1 cellular context compared by ENCODE assay signal in genomic region chr15:47504624-47505256, GRCh38.
TF ChIP-seq lines count a peak whose summit lies in the region.

No MANE protein-coding gene starts in this region.

TF ChIP-seq in IMR-90, 13 proteins besides CTCF, POLR2A, EP300 and RAD21 (continued from another document):
- TF ChIP-seq ELK1 (IDR thresholded peaks at IDR 0.05; ENCODE audit: borderline replicate concordance, low read depth, low read length) (no peak), USF2 (IDR thresholded peaks at IDR 0.05; ENCODE audit: low read depth, low read length) (no peak), SMC3 (IDR thresholded peaks at IDR 0.05; ENCODE audit: low read depth, low read length) (no peak), FOS (IDR thresholded peaks at IDR 0.05; ENCODE audit: low read depth, low read length) (no peak), RCOR1 (IDR thresholded peaks at IDR 0.05; ENCODE audit: insufficient replicate concordance, low read length) (no peak), MXI1 (IDR thresholded peaks at IDR 0.05; ENCODE audit: borderline replicate concordance, low read depth, low read length) (no peak), RFX5 (IDR thresholded peaks at IDR 0.05; ENCODE audit: low read depth, low read length) (no peak), MAFK (IDR thresholded peaks at IDR 0.05; ENCODE audit: low read depth, low read length) (no peak), NFE2L2 (IDR thresholded peaks at IDR 0.05; ENCODE audit: low read depth, low read length) (no peak), CEBPB (IDR thresholded peaks at IDR 0.05; ENCODE audit: low read depth, low read length) (no peak)
